ENCODE assay signal across 12 cellular contexts in genomic region chr16:78184554-78185183, GRCh38.
DNase-seq lines count a peak whose midpoint lies in the region; ATAC-seq lines count a peak whose summit lies in the region.
"Had no signal": no experiment of that assay in that cellular context is flagged by ENCODE, and none has a peak within 500 bp of the region (broad histone marks: within the 10 kb centered on the region; RNA-seq: fewer than 3 reads in every experiment).

No MANE protein-coding gene starts in this region.

- H3K36me3 Mint-ChIP-seq in activated T-cell treated with anti-CD3 and anti-CD28 coated beads, Interleukin-2, amount 50 U/mL, for 72 hours (ENCODE audit: insufficient read depth in 2 of 2), result peaks cover 0 to 4% of the 10 kb centered on the region in 2 donors

- H3K4me3 Mint-ChIP-seq in activated T-cell treated with anti-CD3 and anti-CD28 coated beads, Interleukin-2, amount 50 U/mL, for 72 hours, result no peak overlapping the region
- H3K4me3 Mint-ChIP-seq: endodermal cell had no signal

- no peaks in the 10 kb centered on the region for H3K27me3 Mint-ChIP-seq in activated T-cell treated with anti-CD3 and anti-CD28 coated beads, Interleukin-2, amount 50 U/mL, for 72 hours (ENCODE audit: low read depth)

- H3K4me1 Mint-ChIP-seq in activated T-cell treated with anti-CD3 and anti-CD28 coated beads, Interleukin-2, amount 50 U/mL, for 72 hours (ENCODE audit: low read depth), result no peaks in the 10 kb centered on the region

- H3K9me3 Mint-ChIP-seq in activated T-cell treated with anti-CD3 and anti-CD28 coated beads, Interleukin-2, amount 50 U/mL, for 72 hours, result no peaks in the 10 kb centered on the region
- H3K9me3 Mint-ChIP-seq: endodermal cell had no signal

- ATAC-seq in activated T-cell treated with anti-CD3 and anti-CD28 coated beads, Interleukin-2, amount 50 U/mL, for 72 hours (replicated peaks in 1 of 2), result no peak
- no peak for ATAC-seq in GM21423 (IDR thresholded peaks at IDR 0.05; ENCODE audit: unreplicated experiment)
- ATAC-seq: left lobe of liver had no signal

- H3K27ac Mint-ChIP-seq in activated T-cell treated with anti-CD3 and anti-CD28 coated beads, Interleukin-2, amount 50 U/mL, for 72 hours, result no peak overlapping the region
- H3K27ac Mint-ChIP-seq: endodermal cell had no signal

- peak; percentile 49 for DNase-seq in NCI-H2107 treated with DMSO at 0.1 percent for 48 hours (lab: John Stamatoyannopoulos, UW; ENCODE audit: unreplicated experiment)
- DNase-seq in NCI-H2107 (lab: John Stamatoyannopoulos, UW), result no peak
- DNase-seq in NCI-H748 (lab: John Stamatoyannopoulos, UW; ENCODE audit: unreplicated experiment), result peak; percentile 81
- DNase-seq in fibroblast of gingiva (ENCODE audit: low read depth), result peak; percentile 65
- DNase-seq in stromal cell of bone marrow (ENCODE audit: low read depth), result peak; percentile 36
- DNase-seq in activated T-cell treated with anti-CD3 and anti-CD28 coated beads, Interleukin-2, amount 50 U/mL, for 72 hours, result no peak
- no peak for DNase-seq in nucleus accumbens (lab: John Stamatoyannopoulos, UW)
- DNase-seq: ACHN; endodermal cell; NK-92 treated with Interleukin-12 subunit alpha and Interleukin-12 subunit beta, amount 100 ng/mL, for 24 hours had no signal

Comparison
In these comparisons a context has a peak if more than half of its experiments do, and no peak if none do; other contexts are left out.
1. DNase-seq: peak in NCI-H2107 treated with DMSO at 0.1 percent for 48 hours (single experiment), NCI-H748 (single experiment), fibroblast of gingiva (single experiment) and stromal cell of bone marrow (single experiment); none in NCI-H2107 (single experiment), activated T-cell treated with anti-CD3 and anti-CD28 coated beads, Interleukin-2, amount 50 U/mL, for 72 hours (0 of 2) and nucleus accumbens (0 of 56).